Comparison of ENCODE assay signal across 22 cellular contexts in genomic region chr19:19362075-19362474, GRCh38. TPM values are rescaled to one million over a fixed set of nuclear protein-coding genes. Genes with fewer than 3 reads are reported as not detected.
A peak's percentile ranks its signal among the peaks of the same experiment; 100 is the strongest.
DNase-seq lines count a peak whose midpoint lies in the region; ATAC-seq, FAIRE-seq and TF ChIP-seq lines count a peak whose summit lies in the region.
"Had no signal": no experiment of that assay in that cellular context is flagged by ENCODE, and none has a peak within 500 bp of the region (broad histone marks: within the 10 kb centered on the region; RNA-seq: fewer than 3 reads in every experiment).

No MANE protein-coding gene starts in this region.

- H3K9me3 Mint-ChIP-seq in activated naive CD8-positive, alpha-beta T cell treated with anti-CD3 and anti-CD28 coated beads, Interleukin-2, amount 10 ng/mL, durations not matched to agents 7 days and 5 days: no peaks in the 10 kb centered on the region
- no peaks in the 10 kb centered on the region for H3K9me3 Mint-ChIP-seq in activated naive CD8-positive, alpha-beta T cell treated with anti-CD3 and anti-CD28 coated beads for 36 hours
- no peaks in the 10 kb centered on the region for H3K9me3 Mint-ChIP-seq in IgD-negative memory B cell
- H3K9me3 Mint-ChIP-seq in endodermal cell: no peaks in the 10 kb centered on the region
- no peaks in the 10 kb centered on the region for H3K9me3 Mint-ChIP-seq in stimulated activated naive B cell treated with anti-CD40 and anti-IgM and Interleukin-4, amounts not matched to agents 10 μg/mL and 1 μg/mL and 100 μg/mL, for 72 hours
- H3K9me3 Mint-ChIP-seq: activated CD4-positive, alpha-beta memory T cell treated with anti-CD3 and anti-CD28 coated beads for 36 hours had no signal

- H3K27ac Mint-ChIP-seq in activated naive CD8-positive, alpha-beta T cell treated with anti-CD3 and anti-CD28 coated beads, Interleukin-2, amount 10 ng/mL, durations not matched to agents 7 days and 5 days: peak overlapping the region; percentile 59
- H3K27ac Mint-ChIP-seq in activated naive CD8-positive, alpha-beta T cell treated with anti-CD3 and anti-CD28 coated beads for 36 hours: no peak overlapping the region
- H3K27ac Mint-ChIP-seq in IgD-negative memory B cell (peak overlapping the region; percentile 57 to 82 (median 78)), endodermal cell (peak overlapping the region; percentile 58)
- peak overlapping the region; percentile 1 for H3K27ac Mint-ChIP-seq in stimulated activated naive B cell treated with anti-CD40 and anti-IgM and Interleukin-4, amounts not matched to agents 10 μg/mL and 1 μg/mL and 100 μg/mL, for 72 hours
- H3K27ac Mint-ChIP-seq: activated CD4-positive, alpha-beta memory T cell treated with anti-CD3 and anti-CD28 coated beads for 36 hours; progenitor cell of endocrine pancreas had no signal

- H3K27me3 ChIP-seq in endodermal cell (ENCODE audit: control insufficient read depth, insufficient read depth, low read length, poor library complexity, severe bottlenecking): no peaks in the 10 kb centered on the region
- H3K27me3 ChIP-seq in upper lobe of right lung: no peaks in the 10 kb centered on the region
- H3K27me3 ChIP-seq: left lung, suprapubic skin had no signal

- H3K27me3 Mint-ChIP-seq in activated naive CD8-positive, alpha-beta T cell treated with anti-CD3 and anti-CD28 coated beads, Interleukin-2, amount 10 ng/mL, durations not matched to agents 7 days and 5 days: no peaks in the 10 kb centered on the region
- no peaks in the 10 kb centered on the region for H3K27me3 Mint-ChIP-seq in activated naive CD8-positive, alpha-beta T cell treated with anti-CD3 and anti-CD28 coated beads for 36 hours
- H3K27me3 Mint-ChIP-seq in IgD-negative memory B cell (peaks cover 3% of the 10 kb centered on the region), endodermal cell (ENCODE audit: insufficient read depth) (no peaks in the 10 kb centered on the region)
- H3K27me3 Mint-ChIP-seq in stimulated activated naive B cell treated with anti-CD40 and anti-IgM and Interleukin-4, amounts not matched to agents 10 μg/mL and 1 μg/mL and 100 μg/mL, for 72 hours: no peaks in the 10 kb centered on the region
- H3K27me3 Mint-ChIP-seq: activated CD4-positive, alpha-beta memory T cell treated with anti-CD3 and anti-CD28 coated beads for 36 hours; progenitor cell of endocrine pancreas had no signal

- ATAC-seq in activated naive CD8-positive, alpha-beta T cell treated with anti-CD3 and anti-CD28 coated beads, Interleukin-2, amount 10 ng/mL, durations not matched to agents 7 days and 5 days (ENCODE audit: low read depth): no peak
- ATAC-seq in stimulated activated naive B cell treated with anti-CD40 and anti-IgM and Interleukin-4, amounts not matched to agents 10 μg/mL and 1 μg/mL and 100 μg/mL, for 72 hours (replicated peaks): no peak
- no peak for ATAC-seq in upper lobe of right lung

- FAIRE-seq in urothelium cell line (lab: Jason Lieb, UNC): no peak

- H3K36me3 ChIP-seq in endodermal cell (ENCODE audit: control insufficient read depth, insufficient read depth, low read length) (no peaks in the 10 kb centered on the region), upper lobe of right lung (peaks cover 9% of the 10 kb centered on the region)

- no peak overlapping the region for H3K4me3 Mint-ChIP-seq in activated naive CD8-positive, alpha-beta T cell treated with anti-CD3 and anti-CD28 coated beads, Interleukin-2, amount 10 ng/mL, durations not matched to agents 7 days and 5 days
- no peak overlapping the region for H3K4me3 Mint-ChIP-seq in activated naive CD8-positive, alpha-beta T cell treated with anti-CD3 and anti-CD28 coated beads for 36 hours
- peak overlapping the region in 2 of 4 donors; percentile 40 to 70 for H3K4me3 Mint-ChIP-seq in IgD-negative memory B cell
- no peak overlapping the region for H3K4me3 Mint-ChIP-seq in endodermal cell
- no peak overlapping the region for H3K4me3 Mint-ChIP-seq in stimulated activated naive B cell treated with anti-CD40 and anti-IgM and Interleukin-4, amounts not matched to agents 10 μg/mL and 1 μg/mL and 100 μg/mL, for 72 hours
- H3K4me3 Mint-ChIP-seq: activated CD4-positive, alpha-beta memory T cell treated with anti-CD3 and anti-CD28 coated beads for 36 hours had no signal

- WGBS in endodermal cell (ENCODE audit: insufficient coverage in 1 of 2, insufficient read length in 1 of 2), 2 experiments: 96 to 100% methylated on average over 2 to 4 of the region's 4 CpGs

- H3K27ac ChIP-seq in endodermal cell (ENCODE audit: low read depth, low read length) (no peak overlapping the region), upper lobe of right lung (no peak overlapping the region)

- POLR2A ChIA-PET in activated naive CD8-positive, alpha-beta T cell treated with anti-CD3 and anti-CD28 coated beads, Interleukin-2, amount 10 ng/mL, durations not matched to agents 7 days and 5 days (lab: Charles Lee): interaction anchor here (0.7 to 0.8 kb wide), 2 partner anchors 10 to 41 kb away, joined by 3 to 4 read pairs; no protein-coding TSS in a partner anchor

- H3K4me1 ChIP-seq in endodermal cell (ENCODE audit: control insufficient read depth, insufficient read depth, low read length) (no peaks in the 10 kb centered on the region), upper lobe of right lung (peaks cover 23% of the 10 kb centered on the region)

- H3K9me3 ChIP-seq in endodermal cell (ENCODE audit: control insufficient read depth, low read length): no peaks in the 10 kb centered on the region
- H3K9me3 ChIP-seq in upper lobe of right lung: no peaks in the 10 kb centered on the region
- H3K9me3 ChIP-seq: left lung, suprapubic skin had no signal

- no peak for DNase-seq in activated naive CD8-positive, alpha-beta T cell treated with anti-CD3 and anti-CD28 coated beads, Interleukin-2, amount 10 ng/mL, durations not matched to agents 7 days and 5 days
- no peak for DNase-seq in activated naive CD8-positive, alpha-beta T cell treated with anti-CD3 and anti-CD28 coated beads for 36 hours
- DNase-seq in endodermal cell (no peak), urothelium cell line (ENCODE audit: low spot score) (no peak), NCI-H510A (lab: John Stamatoyannopoulos, UW) (no peak), upper lobe of right lung (no peak)
- DNase-seq in stimulated activated naive B cell treated with anti-CD40 and anti-IgM and Interleukin-4, amounts not matched to agents 10 μg/mL and 1 μg/mL and 100 μg/mL, for 72 hours: no peak
- DNase-seq: activated CD4-positive, alpha-beta memory T cell treated with anti-CD3 and anti-CD28 coated beads for 36 hours; effector CD4-positive, alpha-beta T cell; foreskin fibroblast; GF-D8; Karpas-422; left lung; NCI-H1048; NCI-H2029; NCI-H2227 treated with DMSO at 0.1 percent for 48 hours; NCI-H774; OCI-M1; SHP77 had no signal

- intact Hi-C loops in upper lobe of right lung (cut with DNase I): no loop called here

- TF ChIP-seq CTCF in endodermal cell (conservative IDR thresholded peaks at IDR 0.05) (no peak), upper lobe of right lung (IDR thresholded peaks at IDR 0.05) (no peak)

- H3K4me1 Mint-ChIP-seq in activated naive CD8-positive, alpha-beta T cell treated with anti-CD3 and anti-CD28 coated beads, Interleukin-2, amount 10 ng/mL, durations not matched to agents 7 days and 5 days: peaks cover 23% of the 10 kb centered on the region
- peaks cover 25% of the 10 kb centered on the region for H3K4me1 Mint-ChIP-seq in activated naive CD8-positive, alpha-beta T cell treated with anti-CD3 and anti-CD28 coated beads for 36 hours
- H3K4me1 Mint-ChIP-seq in IgD-negative memory B cell: peaks cover 18 to 20% (median 19%) of the 10 kb centered on the region in 3 donors
- peaks cover 6% of the 10 kb centered on the region for H3K4me1 Mint-ChIP-seq in endodermal cell
- peaks cover 20 to 37% of the 10 kb centered on the region in 2 donors for H3K4me1 Mint-ChIP-seq in stimulated activated naive B cell treated with anti-CD40 and anti-IgM and Interleukin-4, amounts not matched to agents 10 μg/mL and 1 μg/mL and 100 μg/mL, for 72 hours

- no peak overlapping the region for H3K9ac ChIP-seq in endodermal cell (ENCODE audit: extremely low read depth, low read length, poor library complexity, severe bottlenecking)

- no peak overlapping the region for H3K4me3 ChIP-seq in endodermal cell (ENCODE audit: low read length)
- no peak overlapping the region for H3K4me3 ChIP-seq in upper lobe of right lung
- H3K4me3 ChIP-seq: left lung, suprapubic skin had no signal

- peaks cover 3% of the 10 kb centered on the region for H3K36me3 Mint-ChIP-seq in activated naive CD8-positive, alpha-beta T cell treated with anti-CD3 and anti-CD28 coated beads, Interleukin-2, amount 10 ng/mL, durations not matched to agents 7 days and 5 days
- peaks cover 5% of the 10 kb centered on the region for H3K36me3 Mint-ChIP-seq in activated naive CD8-positive, alpha-beta T cell treated with anti-CD3 and anti-CD28 coated beads for 36 hours
- H3K36me3 Mint-ChIP-seq in IgD-negative memory B cell (peaks cover 1% of the 10 kb centered on the region), endodermal cell (ENCODE audit: low read depth) (peaks cover 9% of the 10 kb centered on the region)
- H3K36me3 Mint-ChIP-seq in stimulated activated naive B cell treated with anti-CD40 and anti-IgM and Interleukin-4, amounts not matched to agents 10 μg/mL and 1 μg/mL and 100 μg/mL, for 72 hours: peaks cover 8 to 18% of the 10 kb centered on the region in 2 donors

RNA-seq across cellular contexts. Expression of gene MAU2, which starts 41.4 kb away (rescaled TPM):
- total RNA-seq in activated naive CD8-positive, alpha-beta T cell treated with anti-CD3 and anti-CD28 coated beads, Interleukin-2, amount 10 ng/mL, durations not matched to agents 7 days and 5 days: 100 to 1,000 TPM; 103 to 105 TPM
- total RNA-seq in activated naive CD8-positive, alpha-beta T cell treated with anti-CD3 and anti-CD28 coated beads for 36 hours: 10 to 100 TPM; 39.5 to 39.9 TPM
- polyA plus RNA-seq in IgD-negative memory B cell: 24.5 TPM
- total RNA-seq in endodermal cell: 10 to 100 TPM; 64.1 to 64.3 TPM
- polyA plus RNA-seq in endodermal cell (2013, experiment 1 of 2): 44.2 TPM
- 32.0 TPM for polyA plus RNA-seq in endodermal cell (2013, experiment 2 of 2)
- total RNA-seq in upper lobe of right lung: 60.5 TPM

RNA-seq across cellular contexts. Expression of gene SUGP1, which starts 41.8 kb away (rescaled TPM):
- total RNA-seq in activated naive CD8-positive, alpha-beta T cell treated with anti-CD3 and anti-CD28 coated beads, Interleukin-2, amount 10 ng/mL, durations not matched to agents 7 days and 5 days: 10 to 100 TPM; 66.8 to 70.6 TPM
- 10 to 100 TPM; 58.2 to 59.4 TPM for total RNA-seq in activated naive CD8-positive, alpha-beta T cell treated with anti-CD3 and anti-CD28 coated beads for 36 hours
- 42.1 TPM for polyA plus RNA-seq in IgD-negative memory B cell
- total RNA-seq in endodermal cell: 10 to 100 TPM; 72.2 to 75.5 TPM
- 62.9 TPM for polyA plus RNA-seq in endodermal cell (2013, experiment 1 of 2)
- polyA plus RNA-seq in endodermal cell (2013, experiment 2 of 2): 57.0 TPM
- 40.1 TPM for total RNA-seq in upper lobe of right lung

RNA-seq across cellular contexts. Expression of gene GATAD2A, which starts 43.4 kb away (rescaled TPM):
- total RNA-seq in activated naive CD8-positive, alpha-beta T cell treated with anti-CD3 and anti-CD28 coated beads, Interleukin-2, amount 10 ng/mL, durations not matched to agents 7 days and 5 days: 100 to 1,000 TPM; 152 to 153 TPM
- total RNA-seq in activated naive CD8-positive, alpha-beta T cell treated with anti-CD3 and anti-CD28 coated beads for 36 hours: 100 to 1,000 TPM; 196 to 202 TPM
- polyA plus RNA-seq in IgD-negative memory B cell: 16.6 TPM
- total RNA-seq in endodermal cell (100 to 1,000 TPM; 115 to 126 TPM), upper lobe of right lung (85.8 TPM)
- polyA plus RNA-seq in endodermal cell (2013, experiment 1 of 2): 62.7 TPM
- polyA plus RNA-seq in endodermal cell (2013, experiment 2 of 2): 56.7 TPM
